ENCODE assay signal across 1 cellular context in genomic region chr14:50045039-50045711, GRCh38.
TF ChIP-seq lines count a peak whose summit lies in the region.

No MANE protein-coding gene starts in this region.

TF ChIP-seq in HepG2, 621 proteins besides CTCF, POLR2A, EP300 and RAD21 (continued from another document and continues in another):
- no peak for TF ChIP-seq SMAD1 (CRISPR knock-in tag; IDR thresholded peaks at IDR 0.05; ENCODE audit: borderline replicate concordance, low read depth)
- TF ChIP-seq ZNF292 (CRISPR knock-in tag; IDR thresholded peaks at IDR 0.05; ENCODE audit: borderline replicate concordance, low read depth) = peak; percentile 94; the same call in 1 of the 2 replicates
- no peak for TF ChIP-seq ZNF576 (CRISPR knock-in tag; IDR thresholded peaks at IDR 0.05)
- TF ChIP-seq PAXIP1 (CRISPR knock-in tag; conservative IDR thresholded peaks at IDR 0.05) = peak; percentile 85
- TF ChIP-seq GTF3A (CRISPR knock-in tag; conservative IDR thresholded peaks at IDR 0.05) = 0 out of 2 replicates have a peak, but pooled peaks have one; percentile 58
- TF ChIP-seq, protein P1, sequence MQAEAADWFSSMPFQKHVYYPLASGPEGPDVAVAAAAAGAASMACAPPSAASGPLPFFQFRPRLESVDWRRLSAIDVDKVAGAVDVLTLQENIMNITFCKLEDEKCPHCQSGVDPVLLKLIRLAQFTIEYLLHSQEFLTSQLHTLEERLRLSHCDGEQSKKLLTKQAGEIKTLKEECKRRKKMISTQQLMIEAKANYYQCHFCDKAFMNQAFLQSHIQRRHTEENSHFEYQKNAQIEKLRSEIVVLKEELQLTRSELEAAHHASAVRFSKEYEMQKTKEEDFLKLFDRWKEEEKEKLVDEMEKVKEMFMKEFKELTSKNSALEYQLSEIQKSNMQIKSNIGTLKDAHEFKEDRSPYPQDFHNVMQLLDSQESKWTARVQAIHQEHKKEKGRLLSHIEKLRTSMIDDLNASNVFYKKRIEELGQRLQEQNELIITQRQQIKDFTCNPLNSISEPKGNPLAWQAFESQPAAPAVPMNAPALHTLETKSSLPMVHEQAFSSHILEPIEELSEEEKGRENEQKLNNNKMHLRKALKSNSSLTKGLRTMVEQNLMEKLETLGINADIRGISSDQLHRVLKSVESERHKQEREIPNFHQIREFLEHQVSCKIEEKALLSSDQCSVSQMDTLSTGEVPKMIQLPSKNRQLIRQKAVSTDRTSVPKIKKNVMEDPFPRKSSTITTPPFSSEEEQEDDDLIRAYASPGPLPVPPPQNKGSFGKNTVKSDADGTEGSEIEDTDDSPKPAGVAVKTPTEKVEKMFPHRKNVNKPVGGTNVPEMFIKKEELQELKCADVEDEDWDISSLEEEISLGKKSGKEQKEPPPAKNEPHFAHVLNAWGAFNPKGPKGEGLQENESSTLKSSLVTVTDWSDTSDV (CRISPR knock-in tag; IDR thresholded peaks at IDR 0.05) = no peak
- peak; percentile 60; the same call in 1 of the 2 replicates for TF ChIP-seq ZNF430 (CRISPR knock-in tag; IDR thresholded peaks at IDR 0.05)
- TF ChIP-seq, protein P2, sequence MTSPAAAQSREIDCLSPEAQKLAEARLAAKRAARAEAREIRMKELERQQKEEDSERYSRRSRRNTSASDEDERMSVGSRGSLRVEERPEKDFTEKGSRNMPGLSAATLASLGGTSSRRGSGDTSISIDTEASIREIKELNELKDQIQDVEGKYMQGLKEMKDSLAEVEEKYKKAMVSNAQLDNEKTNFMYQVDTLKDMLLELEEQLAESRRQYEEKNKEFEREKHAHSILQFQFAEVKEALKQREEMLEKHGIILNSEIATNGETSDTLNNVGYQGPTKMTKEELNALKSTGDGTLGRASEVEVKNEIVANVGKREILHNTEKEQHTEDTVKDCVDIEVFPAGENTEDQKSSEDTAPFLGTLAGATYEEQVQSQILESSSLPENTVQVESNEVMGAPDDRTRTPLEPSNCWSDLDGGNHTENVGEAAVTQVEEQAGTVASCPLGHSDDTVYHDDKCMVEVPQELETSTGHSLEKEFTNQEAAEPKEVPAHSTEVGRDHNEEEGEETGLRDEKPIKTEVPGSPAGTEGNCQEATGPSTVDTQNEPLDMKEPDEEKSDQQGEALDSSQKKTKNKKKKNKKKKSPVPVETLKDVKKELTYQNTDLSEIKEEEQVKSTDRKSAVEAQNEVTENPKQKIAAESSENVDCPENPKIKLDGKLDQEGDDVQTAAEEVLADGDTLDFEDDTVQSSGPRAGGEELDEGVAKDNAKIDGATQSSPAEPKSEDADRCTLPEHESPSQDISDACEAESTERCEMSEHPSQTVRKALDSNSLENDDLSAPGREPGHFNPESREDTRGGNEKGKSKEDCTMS (CRISPR knock-in tag; conservative IDR thresholded peaks at IDR 0.05) = 0 out of 2 replicates have a peak, but pooled peaks have one; percentile 20
- TF ChIP-seq ZNF543 (CRISPR knock-in tag; IDR thresholded peaks at IDR 0.05) = peak; percentile 90
- TF ChIP-seq TSC22D2 (CRISPR knock-in tag; IDR thresholded peaks at IDR 0.05; ENCODE audit: borderline replicate concordance) = peak; percentile 77; the same call in 1 of the 2 replicates
- no peak for TF ChIP-seq MBD4 (IDR thresholded peaks at IDR 0.05; ENCODE audit: borderline replicate concordance, low read length)
- TF ChIP-seq ZMYM2 (CRISPR knock-in tag; IDR thresholded peaks at IDR 0.05) = peak; percentile 51; the same call in 1 of the 2 replicates
- no peak; the same call in 1 of the 2 replicates for TF ChIP-seq POGK (CRISPR knock-in tag; conservative IDR thresholded peaks at IDR 0.05)
- peak; percentile 86 for TF ChIP-seq MED1 (CRISPR knock-in tag; IDR thresholded peaks at IDR 0.05)
- 0 out of 2 replicates have a peak, but pooled peaks have one; percentile 70 for TF ChIP-seq ZNF709 (CRISPR knock-in tag; IDR thresholded peaks at IDR 0.05)
- TF ChIP-seq ZNF557 (CRISPR knock-in tag; IDR thresholded peaks at IDR 0.05) = 0 out of 2 replicates have a peak, but pooled peaks have one; percentile 76
- 0 out of 2 replicates have a peak, but pooled peaks have one; percentile 44 for TF ChIP-seq KDM3A (CRISPR knock-in tag; IDR thresholded peaks at IDR 0.05; ENCODE audit: low read depth)
- TF ChIP-seq NR2F6 (IDR thresholded peaks at IDR 0.05) = no peak
- peak; percentile 71; the same call in 1 of the 2 replicates for TF ChIP-seq NR2F6 (CRISPR knock-in tag; IDR thresholded peaks at IDR 0.05)
- no peak for TF ChIP-seq ZNF367 (CRISPR knock-in tag; IDR thresholded peaks at IDR 0.05; ENCODE audit: borderline replicate concordance)
- TF ChIP-seq ZNF605 (CRISPR knock-in tag; IDR thresholded peaks at IDR 0.05) = peak; percentile 78
- TF ChIP-seq ZNF546 (CRISPR knock-in tag; conservative IDR thresholded peaks at IDR 0.05) = no peak; the same call in 1 of the 2 replicates
- 0 out of 2 replicates have a peak, but pooled peaks have one; percentile 43 for TF ChIP-seq ZHX2 (IDR thresholded peaks at IDR 0.05; ENCODE audit: low read depth)
- TF ChIP-seq ZHX2 (CRISPR knock-in tag; IDR thresholded peaks at IDR 0.05; ENCODE audit: borderline replicate concordance) = no peak
- peak; percentile 40; the same call in 1 of the 2 replicates for TF ChIP-seq GATAD1 (CRISPR knock-in tag; IDR thresholded peaks at IDR 0.05)
- peak in 1 of 2 experiments; percentile 56; a peak in 1 of 4 replicates for TF ChIP-seq HMGXB4 (CRISPR knock-in tag; IDR thresholded peaks at IDR 0.05; ENCODE audit: borderline replicate concordance in 1 of 2, low read depth in 1 of 2)
- no peak for TF ChIP-seq GFI1 (CRISPR knock-in tag; IDR thresholded peaks at IDR 0.05; ENCODE audit: borderline replicate concordance)
- TF ChIP-seq TCF7L2 (IDR thresholded peaks at IDR 0.05; ENCODE audit: low read depth, low read length) = no peak
- peak; percentile 70; the same call in 1 of the 2 replicates for TF ChIP-seq ZNF317 (CRISPR knock-in tag; IDR thresholded peaks at IDR 0.05)
- no peak for TF ChIP-seq KDM4B (CRISPR knock-in tag; IDR thresholded peaks at IDR 0.05)
- no peak for TF ChIP-seq HHEX (CRISPR knock-in tag; IDR thresholded peaks at IDR 0.05)
- TF ChIP-seq ZNF501 (CRISPR knock-in tag; IDR thresholded peaks at IDR 0.05) = peak; percentile 55; the same call in 1 of the 2 replicates
- peak; percentile 88; the same call in 1 of the 2 replicates for TF ChIP-seq ZNF788 (CRISPR knock-in tag; IDR thresholded peaks at IDR 0.05; ENCODE audit: borderline replicate concordance)
- TF ChIP-seq, protein P3, sequence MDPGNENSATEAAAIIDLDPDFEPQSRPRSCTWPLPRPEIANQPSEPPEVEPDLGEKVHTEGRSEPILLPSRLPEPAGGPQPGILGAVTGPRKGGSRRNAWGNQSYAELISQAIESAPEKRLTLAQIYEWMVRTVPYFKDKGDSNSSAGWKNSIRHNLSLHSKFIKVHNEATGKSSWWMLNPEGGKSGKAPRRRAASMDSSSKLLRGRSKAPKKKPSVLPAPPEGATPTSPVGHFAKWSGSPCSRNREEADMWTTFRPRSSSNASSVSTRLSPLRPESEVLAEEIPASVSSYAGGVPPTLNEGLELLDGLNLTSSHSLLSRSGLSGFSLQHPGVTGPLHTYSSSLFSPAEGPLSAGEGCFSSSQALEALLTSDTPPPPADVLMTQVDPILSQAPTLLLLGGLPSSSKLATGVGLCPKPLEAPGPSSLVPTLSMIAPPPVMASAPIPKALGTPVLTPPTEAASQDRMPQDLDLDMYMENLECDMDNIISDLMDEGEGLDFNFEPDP (CRISPR knock-in tag; conservative IDR thresholded peaks at IDR 0.05) = no peak
- peak; percentile 98 for TF ChIP-seq ZFX (CRISPR knock-in tag; IDR thresholded peaks at IDR 0.05; ENCODE audit: low read depth)
- TF ChIP-seq DDIT3 (CRISPR knock-in tag; IDR thresholded peaks at IDR 0.05) = no peak
